Comparison of ENCODE assay signal across 22 cellular contexts in genomic region chr17:80418589-80418988, GRCh38. TPM values are rescaled to one million over a fixed set of nuclear protein-coding genes. Genes with fewer than 3 reads are reported as not detected.
"Had no signal": no experiment of that assay in that cellular context is flagged by ENCODE, and none has a peak within 500 bp of the region (broad histone marks: within the 10 kb centered on the region; RNA-seq: fewer than 3 reads in every experiment).

No MANE protein-coding gene starts in this region.

- H3K4me3 Mint-ChIP-seq: activated CD4-positive, alpha-beta memory T cell treated with anti-CD3 and anti-CD28 coated beads, Interleukin-2, amount 10 ng/mL, durations not matched to agents 7 days and 5 days; activated CD4-positive, alpha-beta T cell treated with anti-CD3 and anti-CD28 coated beads for 36 hours; activated naive CD8-positive, alpha-beta T cell treated with anti-CD3 and anti-CD28 coated beads, Interleukin-2, amount 10 ng/mL, durations not matched to agents 7 days and 5 days; activated T-helper 17 cell treated with anti-CD3 and anti-CD28 coated beads, Interleukin-2, amount 50 U/mL, for 72 hours had no signal

- ATAC-seq: activated CD4-positive, alpha-beta T cell treated with anti-CD3 and anti-CD28 coated beads for 36 hours; activated T-helper 17 cell treated with anti-CD3 and anti-CD28 coated beads, Interleukin-2, amount 50 U/mL, for 72 hours; Right ventricle myocardium inferior; T-cell had no signal

- DNase-seq: activated CD4-positive, alpha-beta memory T cell treated with anti-CD3 and anti-CD28 coated beads, Interleukin-2, amount 10 ng/mL, durations not matched to agents 7 days and 5 days; activated CD4-positive, alpha-beta T cell treated with anti-CD3 and anti-CD28 coated beads for 36 hours; activated CD4-positive, alpha-beta T cell treated with anti-CD3 and anti-CD28 coated beads, Interleukin-2, amount 50 U/mL, for 1 hour; activated naive CD4-positive, alpha-beta T cell treated with anti-CD3 and anti-CD28 coated beads, Interleukin-2, amount 50 U/mL, for 16 hours; activated naive CD8-positive, alpha-beta T cell treated with anti-CD3 and anti-CD28 coated beads, Interleukin-2, amount 10 ng/mL, durations not matched to agents 7 days and 5 days; activated T-cell treated with anti-CD3 and anti-CD28 coated beads for 4 hours; activated T-cell treated with anti-CD3 and anti-CD28 coated beads, Interleukin-2, amount 50 U/mL, for 48 hours; central memory CD4-positive, alpha-beta T cell; Kasumi-1; KBM-7; NCI-H1105 treated with DMSO at 0.1 percent for 48 hours; NCI-H1436 treated with DMSO at 0.1 percent for 48 hours; NCI-H187 treated with DMSO at 0.1 percent for 48 hours; NCI-H2081 treated with DMSO at 0.1 percent for 48 hours; NCI-H446 treated with DMSO at 0.1 percent for 48 hours; NCI-H526; NCI-H774; T-cell; WERI-Rb-1 had no signal

- H3K27ac ChIP-seq: SK-N-MC, WERI-Rb-1 had no signal

- H3K4me3 ChIP-seq: SK-N-MC had no signal

- H3K9me3 Mint-ChIP-seq: activated CD4-positive, alpha-beta memory T cell treated with anti-CD3 and anti-CD28 coated beads, Interleukin-2, amount 10 ng/mL, durations not matched to agents 7 days and 5 days; activated naive CD8-positive, alpha-beta T cell treated with anti-CD3 and anti-CD28 coated beads, Interleukin-2, amount 10 ng/mL, durations not matched to agents 7 days and 5 days; activated T-helper 17 cell treated with anti-CD3 and anti-CD28 coated beads, Interleukin-2, amount 50 U/mL, for 72 hours; T-cell had no signal

- H3K27ac Mint-ChIP-seq: activated CD4-positive, alpha-beta memory T cell treated with anti-CD3 and anti-CD28 coated beads, Interleukin-2, amount 10 ng/mL, durations not matched to agents 7 days and 5 days; activated CD4-positive, alpha-beta T cell treated with anti-CD3 and anti-CD28 coated beads for 36 hours; activated naive CD8-positive, alpha-beta T cell treated with anti-CD3 and anti-CD28 coated beads, Interleukin-2, amount 10 ng/mL, durations not matched to agents 7 days and 5 days; activated T-helper 17 cell treated with anti-CD3 and anti-CD28 coated beads, Interleukin-2, amount 50 U/mL, for 72 hours; T-cell had no signal

RNA-seq across cellular contexts. Expression of gene NPTX1, which starts 57.8 kb away (rescaled TPM):
- total RNA-seq: Right ventricle myocardium inferior had no signal
